20 cellular contexts compared by ENCODE assay signal in the genomic region with DNA sequence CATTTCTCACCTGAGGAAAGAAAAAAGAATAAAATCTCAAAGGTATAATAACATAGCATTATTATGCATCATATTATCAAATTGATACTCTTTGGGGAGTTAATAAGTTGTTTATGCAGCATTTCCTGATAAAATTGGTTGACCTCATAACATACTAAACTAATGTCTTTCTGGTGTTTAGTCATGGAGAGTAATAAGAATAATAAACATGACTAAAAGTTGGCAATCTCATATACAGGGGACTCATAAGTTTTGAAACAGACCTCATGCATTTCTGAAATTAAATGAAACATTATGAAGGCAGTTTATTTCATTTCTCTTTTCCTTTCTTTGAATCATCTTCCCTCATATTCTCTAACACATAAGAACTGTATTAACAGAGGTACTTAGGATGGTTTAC.
DNase-seq lines count a peak whose midpoint lies in the region; ATAC-seq and TF ChIP-seq lines count a peak whose summit lies in the region.
"Had no signal": no experiment of that assay in that cellular context is flagged by ENCODE, and none has a peak within 500 bp of the region (broad histone marks: within the 10 kb centered on the region; RNA-seq: fewer than 3 reads in every experiment).

No MANE protein-coding gene starts in this region.

- no peak overlapping the region for H2AFZ ChIP-seq in IMR-90 (replicated peaks; ENCODE audit: low read length, poor library complexity)
- H2AFZ ChIP-seq in fibroblast of lung (ENCODE audit: low read length), result no peak overlapping the region
- H2AFZ ChIP-seq in smooth muscle cell (ENCODE audit: low read depth), result no peak overlapping the region
- H2AFZ ChIP-seq: PC-9 had no signal

- H4K8ac ChIP-seq in IMR-90 (ENCODE audit: low read depth in 2 of 2, low read length in 2 of 2), result no peak overlapping the region

- H3K4ac ChIP-seq in IMR-90 (ENCODE audit: low read depth, low read length), result no peak overlapping the region

- no peak overlapping the region for H4K5ac ChIP-seq in IMR-90 (ENCODE audit: low read depth, low read length)

- H3K14ac ChIP-seq in IMR-90 (replicated peaks; ENCODE audit: low read depth, low read length), result no peak overlapping the region

- CTCF ChIA-PET in IMR-90 (lab: Yijun Ruan, JAX), result no interaction called here

- H3K4me1 ChIP-seq in IMR-90 (ENCODE audit: control insufficient read depth, insufficient read depth, low read length), result peaks cover 7% of the 10 kb centered on the region
- peaks cover 9% of the 10 kb centered on the region for H3K4me1 ChIP-seq in fibroblast of lung (ENCODE audit: control insufficient read depth, extremely low read depth, insufficient read depth, low read length)
- H3K4me1 ChIP-seq in smooth muscle cell (ENCODE audit: low read depth), result peaks cover 12% of the 10 kb centered on the region
- H3K4me1 ChIP-seq: Caco-2 had no signal

- H3K79me2 ChIP-seq in fibroblast of lung (ENCODE audit: control insufficient read depth, insufficient read depth, low read length) (no peaks in the 10 kb centered on the region), smooth muscle cell (ENCODE audit: low read depth) (no peaks in the 10 kb centered on the region)

- H3K79me1 ChIP-seq in IMR-90 (ENCODE audit: low read depth in 1 of 2, low read length in 2 of 2), result peaks cover 0 to 4% of the 10 kb centered on the region in 2 experiments; a peak in 1 of 4 replicates

- H3K36me3 ChIP-seq in IMR-90 (ENCODE audit: control insufficient read depth, insufficient read depth, low read length), result no peaks in the 10 kb centered on the region
- no peaks in the 10 kb centered on the region for H3K36me3 ChIP-seq in fibroblast of lung (ENCODE audit: control insufficient read depth, insufficient read depth, low read length)
- no peaks in the 10 kb centered on the region for H3K36me3 ChIP-seq in smooth muscle cell (ENCODE audit: low read depth)
- H3K36me3 ChIP-seq: MG63 had no signal

- no peak for TF ChIP-seq POLR2A in IMR-90 (IDR thresholded peaks at IDR 0.05; ENCODE audit: low read depth, low read length)

- H4K91ac ChIP-seq in IMR-90 (ENCODE audit: insufficient read depth, low read depth, low read length), result no peak overlapping the region

- H3K27me3 ChIP-seq in IMR-90 (ENCODE audit: control insufficient read depth, insufficient read depth, low read length) (no peaks in the 10 kb centered on the region), fibroblast of lung (ENCODE audit: control insufficient read depth, insufficient read depth, low read length) (no peaks in the 10 kb centered on the region), smooth muscle cell (ENCODE audit: low read depth) (no peaks in the 10 kb centered on the region)
- H3K27me3 ChIP-seq: MG63 had no signal

- intact Hi-C loops in IMR-90 (cut with micrococcal nuclease), result no loop called here
- intact Hi-C loops in Right ventricle myocardium superior (cut with DNase I), result no loop called here

- peak; percentile 48 to 56 for ATAC-seq in activated CD4-positive, CD25-positive, alpha-beta regulatory T cell treated with anti-CD3 and anti-CD28 coated beads, Interleukin-2, amount 50 U/mL, for 24 hours
- ATAC-seq in IMR-90 (ENCODE audit: low read depth) (peak; percentile 72), Right ventricle myocardium superior (ENCODE audit: poor library complexity) (no peak), GM18873 (IDR thresholded peaks at IDR 0.05; ENCODE audit: low FRiP score, unreplicated experiment) (no peak)

- H2BK120ac ChIP-seq in IMR-90 (ENCODE audit: low read depth, low read length), result no peak overlapping the region

- H2AK5ac ChIP-seq in IMR-90 (ENCODE audit: low read depth, low read length), result no peak overlapping the region

- in situ Hi-C loops in IMR-90 (cut with MboI; ENCODE audit: low sequenced_read_pairs), result no loop called here

- peaks cover 5% of the 10 kb centered on the region; the same call in 1 of the 2 replicates for H3K9me1 ChIP-seq in IMR-90 (ENCODE audit: insufficient read depth, low read length)

- dilution Hi-C loops in IMR-90 (cut with HindIII; ENCODE audit: low sequenced_read_pairs, unreplicated experiment), result no loop called here

- peak overlapping the region; percentile 41 for H2BK5ac ChIP-seq in IMR-90 (ENCODE audit: low read depth, low read length, poor library complexity, severe bottlenecking)

- H2BK20ac ChIP-seq in IMR-90 (ENCODE audit: low read depth, low read length), result no peak overlapping the region

- no peak overlapping the region for H3K4me3 ChIP-seq in IMR-90 (ENCODE audit: insufficient read depth, low read depth, low read length)
- no peak overlapping the region for H3K4me3 ChIP-seq in fibroblast of lung (replicated peaks in 1 of 4; ENCODE audit: control extremely low read depth in 1 of 4, insufficient read depth in 1 of 4, low read depth in 3 of 4, low read length in 4 of 4)
- H3K4me3 ChIP-seq in smooth muscle cell, result no peak overlapping the region
- H3K4me3 ChIP-seq: MG63, PC-9, SK-N-MC had no signal

- H3K18ac ChIP-seq in IMR-90 (ENCODE audit: low read depth, low read length), result no peak overlapping the region

- no peak for TF ChIP-seq RAD21 in IMR-90 (IDR thresholded peaks at IDR 0.05; ENCODE audit: low read length)

- no peak for DNase-seq in activated CD4-positive, CD25-positive, alpha-beta regulatory T cell (lab: John Stamatoyannopoulos, UW)
- DNase-seq in IMR-90 (peak; percentile 89), fibroblast of lung (ENCODE audit: low read depth in 2 of 2) (peak; percentile 48 to 83), Right ventricle myocardium superior (no peak), smooth muscle cell (lab: John Stamatoyannopoulos, UW; ENCODE audit: unreplicated experiment) (no peak), epidermal melanocyte (ENCODE audit: insufficient read length, low spot score) (no peak)
- DNase-seq: Caco-2, DMS53, GOT3, KG1, NCI-H1092 treated with DMSO at 0.1 percent for 48 hours, NCI-H1694 treated with DMSO at 0.1 percent for 48 hours, NCI-H446, NCI-H748 treated with DMSO at 0.1 percent for 48 hours, PC-9 had no signal

- H2AK9ac ChIP-seq in IMR-90 (replicated peaks; ENCODE audit: low read depth, low read length, poor library complexity), result no peak overlapping the region

- H3K9me3 ChIP-seq in IMR-90 (ENCODE audit: control insufficient read depth, insufficient read depth, low read length) (no peaks in the 10 kb centered on the region), fibroblast of lung (ENCODE audit: control insufficient read depth, insufficient read depth, low read depth, low read length) (no peaks in the 10 kb centered on the region), smooth muscle cell (replicated peaks; ENCODE audit: low read depth) (no peaks in the 10 kb centered on the region)
- H3K9me3 ChIP-seq: Caco-2, MG63 had no signal

- H3K27ac ChIP-seq in IMR-90 (ENCODE audit: insufficient read depth, low read length) (no peak overlapping the region), fibroblast of lung (ENCODE audit: insufficient read depth, low read length) (no peak overlapping the region), smooth muscle cell (ENCODE audit: low read depth) (no peak overlapping the region)
- H3K27ac ChIP-seq: 22Rv1, PC-9, SK-N-MC had no signal

- H3K4me2 ChIP-seq in IMR-90 (ENCODE audit: low read depth, low read length), result no peak overlapping the region
- H3K4me2 ChIP-seq in fibroblast of lung (ENCODE audit: extremely low read depth, insufficient read depth, low read length), result no peak overlapping the region
- no peak overlapping the region for H3K4me2 ChIP-seq in smooth muscle cell
- H3K4me2 ChIP-seq: PC-9 had no signal

- TF ChIP-seq CTCF in IMR-90 (conservative IDR thresholded peaks at IDR 0.05; ENCODE audit: low read depth, low read length) (no peak), fibroblast of lung (conservative IDR thresholded peaks at IDR 0.05 in 1 of 2, IDR thresholded peaks at IDR 0.05 in 1 of 2; ENCODE audit: low read depth in 1 of 2, low read length in 2 of 2) (no peak), smooth muscle cell (IDR thresholded peaks at IDR 0.05; ENCODE audit: borderline replicate concordance, insufficient read depth, poor library complexity, severe bottlenecking) (no peak)

- POLR2A ChIA-PET in IMR-90 (lab: Charles Lee; ENCODE audit: unreplicated experiment), result no interaction called here

- no peaks in the 10 kb centered on the region for H3F3A ChIP-seq in smooth muscle cell (ENCODE audit: low read depth)

- H4K20me1 ChIP-seq in IMR-90 (ENCODE audit: insufficient read depth, low read length), result no peaks in the 10 kb centered on the region
- H4K20me1 ChIP-seq in fibroblast of lung (ENCODE audit: control insufficient read depth, extremely low read depth, insufficient read depth, low read length), result no peaks in the 10 kb centered on the region
- no peaks in the 10 kb centered on the region for H4K20me1 ChIP-seq in smooth muscle cell (ENCODE audit: low read depth)

- H2BK15ac ChIP-seq in IMR-90 (ENCODE audit: low read depth, low read length), result no peak overlapping the region

- H3K23ac ChIP-seq in IMR-90 (ENCODE audit: low read depth, low read length), result no peak overlapping the region

- no peak overlapping the region for H3K56ac ChIP-seq in IMR-90 (ENCODE audit: extremely low read depth, insufficient read depth, low read length)

- BruUV-seq in IMR-90 (replicated peaks; lab: Mats Ljungman, UMichigan), result no TSS peak

- H3K9ac ChIP-seq in IMR-90 (ENCODE audit: low read depth, low read length) (no peak overlapping the region), fibroblast of lung (ENCODE audit: insufficient read depth, low read length) (no peak overlapping the region), smooth muscle cell (ENCODE audit: low read depth) (no peak overlapping the region)

TF ChIP-seq in IMR-90, 13 proteins besides CTCF, POLR2A, EP300 and RAD21 (continues in another document):
- TF ChIP-seq MXI1 (IDR thresholded peaks at IDR 0.05; ENCODE audit: borderline replicate concordance, low read depth, low read length) (no peak), ELK1 (IDR thresholded peaks at IDR 0.05; ENCODE audit: borderline replicate concordance, low read depth, low read length) (no peak), FOS (IDR thresholded peaks at IDR 0.05; ENCODE audit: low read depth, low read length) (peak; percentile 80), MAZ (IDR thresholded peaks at IDR 0.05; ENCODE audit: borderline replicate concordance, low read depth, low read length) (no peak)

Comparison
In these comparisons a context has a peak if more than half of its experiments do, and no peak if none do; other contexts are left out.
1. ATAC-seq: peak in activated CD4-positive, CD25-positive, alpha-beta regulatory T cell treated with anti-CD3 and anti-CD28 coated beads, Interleukin-2, amount 50 U/mL, for 24 hours (2 of 2) and IMR-90 (single experiment); none in Right ventricle myocardium superior (single experiment) and GM18873 (single experiment).
2. DNase-seq: peak in IMR-90 (single experiment) and fibroblast of lung (2 of 2); none in activated CD4-positive, CD25-positive, alpha-beta regulatory T cell (0 of 4), Right ventricle myocardium superior (single experiment), smooth muscle cell (single experiment) and epidermal melanocyte (single experiment).